In the genomic region with DNA sequence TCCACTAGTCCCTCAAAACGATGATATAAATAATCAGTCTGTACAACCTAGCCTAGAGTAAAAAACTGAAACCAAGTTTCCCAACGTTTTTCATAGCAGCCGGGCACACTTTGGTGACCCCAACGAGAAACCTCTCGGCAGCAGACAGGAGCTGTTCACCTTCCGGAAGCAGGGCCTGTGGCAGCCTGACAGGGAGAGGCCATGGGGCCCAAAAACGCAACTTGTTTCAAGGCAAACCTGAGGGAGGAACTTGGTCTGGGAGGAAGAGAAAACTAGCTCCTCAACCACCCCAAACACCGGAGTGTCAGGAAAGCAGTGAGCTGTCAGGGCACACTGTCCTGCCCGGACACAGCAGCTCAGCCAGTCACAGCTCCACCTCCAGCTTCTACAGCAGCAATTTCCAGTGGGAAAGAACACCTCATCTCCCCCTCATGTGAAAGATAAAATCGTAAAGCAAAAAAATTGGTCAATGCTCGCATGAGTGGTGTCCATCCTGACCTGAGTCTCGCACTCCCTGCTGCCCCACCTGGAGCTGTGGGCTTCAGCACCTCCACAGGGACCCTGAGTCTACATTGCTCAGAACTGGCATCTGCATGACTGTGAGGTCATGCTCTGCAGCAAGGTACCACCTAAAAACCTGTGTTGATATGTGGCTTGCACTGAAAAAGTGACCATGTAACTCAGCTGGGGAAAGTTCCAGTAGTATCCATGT, we compare ENCODE assay signal across 2 cellular contexts.
TF ChIP-seq lines count a peak whose summit lies in the region.

No MANE protein-coding gene starts in this region.

TF ChIP-seq in HepG2, 621 proteins besides CTCF, POLR2A, EP300 and RAD21 (continues in another document):
- 0 out of 2 replicates have a peak, but pooled peaks have one; percentile 29 for TF ChIP-seq NRL (CRISPR knock-in tag; IDR thresholded peaks at IDR 0.05; ENCODE audit: borderline replicate concordance)
- TF ChIP-seq PHF5A (CRISPR knock-in tag; IDR thresholded peaks at IDR 0.05; ENCODE audit: low read depth, unreplicated experiment) = no peak
- TF ChIP-seq MBD4 (IDR thresholded peaks at IDR 0.05; ENCODE audit: borderline replicate concordance, low read length) = no peak
- no peak for TF ChIP-seq ZNF660 (CRISPR knock-in tag; IDR thresholded peaks at IDR 0.05; ENCODE audit: borderline replicate concordance, low read depth)
- TF ChIP-seq ZFX (CRISPR knock-in tag; IDR thresholded peaks at IDR 0.05; ENCODE audit: low read depth) = 0 out of 2 replicates have a peak, but pooled peaks have one; percentile 34
- no peak for TF ChIP-seq ZNF33B (CRISPR knock-in tag; IDR thresholded peaks at IDR 0.05)
- TF ChIP-seq, protein P1, sequence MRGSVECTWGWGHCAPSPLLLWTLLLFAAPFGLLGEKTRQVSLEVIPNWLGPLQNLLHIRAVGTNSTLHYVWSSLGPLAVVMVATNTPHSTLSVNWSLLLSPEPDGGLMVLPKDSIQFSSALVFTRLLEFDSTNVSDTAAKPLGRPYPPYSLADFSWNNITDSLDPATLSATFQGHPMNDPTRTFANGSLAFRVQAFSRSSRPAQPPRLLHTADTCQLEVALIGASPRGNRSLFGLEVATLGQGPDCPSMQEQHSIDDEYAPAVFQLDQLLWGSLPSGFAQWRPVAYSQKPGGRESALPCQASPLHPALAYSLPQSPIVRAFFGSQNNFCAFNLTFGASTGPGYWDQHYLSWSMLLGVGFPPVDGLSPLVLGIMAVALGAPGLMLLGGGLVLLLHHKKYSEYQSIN (CRISPR knock-in tag; IDR thresholded peaks at IDR 0.05; ENCODE audit: borderline replicate concordance) = no peak
- TF ChIP-seq, protein P2, sequence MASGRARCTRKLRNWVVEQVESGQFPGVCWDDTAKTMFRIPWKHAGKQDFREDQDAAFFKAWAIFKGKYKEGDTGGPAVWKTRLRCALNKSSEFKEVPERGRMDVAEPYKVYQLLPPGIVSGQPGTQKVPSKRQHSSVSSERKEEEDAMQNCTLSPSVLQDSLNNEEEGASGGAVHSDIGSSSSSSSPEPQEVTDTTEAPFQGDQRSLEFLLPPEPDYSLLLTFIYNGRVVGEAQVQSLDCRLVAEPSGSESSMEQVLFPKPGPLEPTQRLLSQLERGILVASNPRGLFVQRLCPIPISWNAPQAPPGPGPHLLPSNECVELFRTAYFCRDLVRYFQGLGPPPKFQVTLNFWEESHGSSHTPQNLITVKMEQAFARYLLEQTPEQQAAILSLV (CRISPR knock-in tag; IDR thresholded peaks at IDR 0.05; ENCODE audit: borderline replicate concordance) = no peak
- TF ChIP-seq PAWR (CRISPR knock-in tag; IDR thresholded peaks at IDR 0.05; ENCODE audit: borderline replicate concordance) = no peak
- TF ChIP-seq ZFAT (CRISPR knock-in tag; conservative IDR thresholded peaks at IDR 0.05) = no peak
- no peak for TF ChIP-seq GFI1 (CRISPR knock-in tag; IDR thresholded peaks at IDR 0.05; ENCODE audit: borderline replicate concordance)
- TF ChIP-seq MYNN (CRISPR knock-in tag; IDR thresholded peaks at IDR 0.05; ENCODE audit: low read depth) = no peak
- TF ChIP-seq, protein P3, sequence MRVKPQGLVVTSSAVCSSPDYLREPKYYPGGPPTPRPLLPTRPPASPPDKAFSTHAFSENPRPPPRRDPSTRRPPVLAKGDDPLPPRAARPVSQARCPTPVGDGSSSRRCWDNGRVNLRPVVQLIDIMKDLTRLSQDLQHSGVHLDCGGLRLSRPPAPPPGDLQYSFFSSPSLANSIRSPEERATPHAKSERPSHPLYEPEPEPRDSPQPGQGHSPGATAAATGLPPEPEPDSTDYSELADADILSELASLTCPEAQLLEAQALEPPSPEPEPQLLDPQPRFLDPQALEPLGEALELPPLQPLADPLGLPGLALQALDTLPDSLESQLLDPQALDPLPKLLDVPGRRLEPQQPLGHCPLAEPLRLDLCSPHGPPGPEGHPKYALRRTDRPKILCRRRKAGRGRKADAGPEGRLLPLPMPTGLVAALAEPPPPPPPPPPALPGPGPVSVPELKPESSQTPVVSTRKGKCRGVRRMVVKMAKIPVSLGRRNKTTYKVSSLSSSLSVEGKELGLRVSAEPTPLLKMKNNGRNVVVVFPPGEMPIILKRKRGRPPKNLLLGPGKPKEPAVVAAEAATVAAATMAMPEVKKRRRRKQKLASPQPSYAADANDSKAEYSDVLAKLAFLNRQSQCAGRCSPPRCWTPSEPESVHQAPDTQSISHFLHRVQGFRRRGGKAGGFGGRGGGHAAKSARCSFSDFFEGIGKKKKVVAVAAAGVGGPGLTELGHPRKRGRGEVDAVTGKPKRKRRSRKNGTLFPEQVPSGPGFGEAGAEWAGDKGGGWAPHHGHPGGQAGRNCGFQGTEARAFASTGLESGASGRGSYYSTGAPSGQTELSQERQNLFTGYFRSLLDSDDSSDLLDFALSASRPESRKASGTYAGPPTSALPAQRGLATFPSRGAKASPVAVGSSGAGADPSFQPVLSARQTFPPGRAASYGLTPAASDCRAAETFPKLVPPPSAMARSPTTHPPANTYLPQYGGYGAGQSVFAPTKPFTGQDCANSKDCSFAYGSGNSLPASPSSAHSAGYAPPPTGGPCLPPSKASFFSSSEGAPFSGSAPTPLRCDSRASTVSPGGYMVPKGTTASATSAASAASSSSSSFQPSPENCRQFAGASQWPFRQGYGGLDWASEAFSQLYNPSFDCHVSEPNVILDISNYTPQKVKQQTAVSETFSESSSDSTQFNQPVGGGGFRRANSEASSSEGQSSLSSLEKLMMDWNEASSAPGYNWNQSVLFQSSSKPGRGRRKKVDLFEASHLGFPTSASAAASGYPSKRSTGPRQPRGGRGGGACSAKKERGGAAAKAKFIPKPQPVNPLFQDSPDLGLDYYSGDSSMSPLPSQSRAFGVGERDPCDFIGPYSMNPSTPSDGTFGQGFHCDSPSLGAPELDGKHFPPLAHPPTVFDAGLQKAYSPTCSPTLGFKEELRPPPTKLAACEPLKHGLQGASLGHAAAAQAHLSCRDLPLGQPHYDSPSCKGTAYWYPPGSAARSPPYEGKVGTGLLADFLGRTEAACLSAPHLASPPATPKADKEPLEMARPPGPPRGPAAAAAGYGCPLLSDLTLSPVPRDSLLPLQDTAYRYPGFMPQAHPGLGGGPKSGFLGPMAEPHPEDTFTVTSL (CRISPR knock-in tag; IDR thresholded peaks at IDR 0.05; ENCODE audit: borderline replicate concordance) = no peak
- peak; percentile 24; the same call in 1 of the 2 replicates for TF ChIP-seq ETV5 (CRISPR knock-in tag; IDR thresholded peaks at IDR 0.05; ENCODE audit: borderline replicate concordance)
- TF ChIP-seq POLR2G (IDR thresholded peaks at IDR 0.05; ENCODE audit: low read depth, low read length) = peak; percentile 40; the same call in 1 of the 2 replicates
- TF ChIP-seq, protein P4, sequence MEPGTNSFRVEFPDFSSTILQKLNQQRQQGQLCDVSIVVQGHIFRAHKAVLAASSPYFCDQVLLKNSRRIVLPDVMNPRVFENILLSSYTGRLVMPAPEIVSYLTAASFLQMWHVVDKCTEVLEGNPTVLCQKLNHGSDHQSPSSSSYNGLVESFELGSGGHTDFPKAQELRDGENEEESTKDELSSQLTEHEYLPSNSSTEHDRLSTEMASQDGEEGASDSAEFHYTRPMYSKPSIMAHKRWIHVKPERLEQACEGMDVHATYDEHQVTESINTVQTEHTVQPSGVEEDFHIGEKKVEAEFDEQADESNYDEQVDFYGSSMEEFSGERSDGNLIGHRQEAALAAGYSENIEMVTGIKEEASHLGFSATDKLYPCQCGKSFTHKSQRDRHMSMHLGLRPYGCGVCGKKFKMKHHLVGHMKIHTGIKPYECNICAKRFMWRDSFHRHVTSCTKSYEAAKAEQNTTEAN (CRISPR knock-in tag; conservative IDR thresholded peaks at IDR 0.05) = no peak
- no peak for TF ChIP-seq SMAD3 (CRISPR knock-in tag; IDR thresholded peaks at IDR 0.05)
- no peak for TF ChIP-seq LCORL (IDR thresholded peaks at IDR 0.05)
- no peak for TF ChIP-seq LCORL (CRISPR knock-in tag; IDR thresholded peaks at IDR 0.05)
- no peak for TF ChIP-seq RFXAP (CRISPR knock-in tag; IDR thresholded peaks at IDR 0.05; ENCODE audit: borderline replicate concordance)
- no peak for TF ChIP-seq NAIF1 (CRISPR knock-in tag; IDR thresholded peaks at IDR 0.05; ENCODE audit: borderline replicate concordance)

TF ChIP-seq in K562, 482 proteins besides CTCF, POLR2A, EP300 and RAD21:
- TF ChIP-seq ZKSCAN8 (CRISPR knock-in tag; IDR thresholded peaks at IDR 0.05) = no peak
- no peak for TF ChIP-seq KAT7 (CRISPR knock-in tag; IDR thresholded peaks at IDR 0.05; ENCODE audit: borderline replicate concordance)
- no peak for TF ChIP-seq PRMT5 (CRISPR knock-in tag; IDR thresholded peaks at IDR 0.05)
- no peak for TF ChIP-seq KAT8 (IDR thresholded peaks at IDR 0.05; ENCODE audit: low read depth)
- TF ChIP-seq CBFA2T2 (conservative IDR thresholded peaks at IDR 0.05) = no peak
- TF ChIP-seq, protein P5, sequence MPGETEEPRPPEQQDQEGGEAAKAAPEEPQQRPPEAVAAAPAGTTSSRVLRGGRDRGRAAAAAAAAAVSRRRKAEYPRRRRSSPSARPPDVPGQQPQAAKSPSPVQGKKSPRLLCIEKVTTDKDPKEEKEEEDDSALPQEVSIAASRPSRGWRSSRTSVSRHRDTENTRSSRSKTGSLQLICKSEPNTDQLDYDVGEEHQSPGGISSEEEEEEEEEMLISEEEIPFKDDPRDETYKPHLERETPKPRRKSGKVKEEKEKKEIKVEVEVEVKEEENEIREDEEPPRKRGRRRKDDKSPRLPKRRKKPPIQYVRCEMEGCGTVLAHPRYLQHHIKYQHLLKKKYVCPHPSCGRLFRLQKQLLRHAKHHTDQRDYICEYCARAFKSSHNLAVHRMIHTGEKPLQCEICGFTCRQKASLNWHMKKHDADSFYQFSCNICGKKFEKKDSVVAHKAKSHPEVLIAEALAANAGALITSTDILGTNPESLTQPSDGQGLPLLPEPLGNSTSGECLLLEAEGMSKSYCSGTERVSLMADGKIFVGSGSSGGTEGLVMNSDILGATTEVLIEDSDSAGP (CRISPR knock-in tag; IDR thresholded peaks at IDR 0.05) = no peak
- TF ChIP-seq, protein P6, sequence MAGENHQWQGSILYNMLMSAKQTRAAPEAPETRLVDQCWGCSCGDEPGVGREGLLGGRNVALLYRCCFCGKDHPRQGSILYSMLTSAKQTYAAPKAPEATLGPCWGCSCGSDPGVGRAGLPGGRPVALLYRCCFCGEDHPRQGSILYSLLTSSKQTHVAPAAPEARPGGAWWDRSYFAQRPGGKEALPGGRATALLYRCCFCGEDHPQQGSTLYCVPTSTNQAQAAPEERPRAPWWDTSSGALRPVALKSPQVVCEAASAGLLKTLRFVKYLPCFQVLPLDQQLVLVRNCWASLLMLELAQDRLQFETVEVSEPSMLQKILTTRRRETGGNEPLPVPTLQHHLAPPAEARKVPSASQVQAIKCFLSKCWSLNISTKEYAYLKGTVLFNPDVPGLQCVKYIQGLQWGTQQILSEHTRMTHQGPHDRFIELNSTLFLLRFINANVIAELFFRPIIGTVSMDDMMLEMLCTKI (IDR thresholded peaks at IDR 0.05; ENCODE audit: partially characterized antibody) = no peak
- no peak for TF ChIP-seq ZNF146 (CRISPR knock-in tag; IDR thresholded peaks at IDR 0.05; ENCODE audit: unreplicated experiment)
- TF ChIP-seq GTF2E2 (tag; IDR thresholded peaks at IDR 0.05) = no peak
- no peak for TF ChIP-seq KLF16 (IDR thresholded peaks at IDR 0.05)
- no peak for TF ChIP-seq MAZ (CRISPR knock-in tag; conservative IDR thresholded peaks at IDR 0.05 in 1 of 2, IDR thresholded peaks at IDR 0.05 in 1 of 2)
